ENCODE assay signal across 26 cellular contexts in the genomic region with DNA sequence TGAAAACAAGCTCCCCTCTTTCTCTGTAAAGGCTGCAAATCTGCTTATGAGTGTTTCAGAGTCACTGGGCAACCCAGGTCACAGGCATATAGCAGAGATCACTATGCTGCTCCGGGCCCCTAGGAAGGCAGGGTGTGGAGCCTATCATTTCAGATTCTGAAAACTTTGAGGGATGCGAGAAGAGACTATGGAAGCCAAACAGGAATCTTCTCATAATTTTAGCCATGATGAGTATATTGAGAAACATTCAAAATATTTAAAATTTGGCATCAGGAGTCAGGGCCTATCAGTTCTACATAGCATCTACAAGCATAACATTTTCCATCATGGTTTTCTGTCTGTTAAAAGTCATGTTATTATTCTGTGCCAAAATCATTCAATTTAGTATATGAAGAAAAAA.
DNase-seq lines count a peak whose midpoint lies in the region; ATAC-seq, FAIRE-seq and TF ChIP-seq lines count a peak whose summit lies in the region.
"Had no signal": no experiment of that assay in that cellular context is flagged by ENCODE, and none has a peak within 500 bp of the region (broad histone marks: within the 10 kb centered on the region; RNA-seq: fewer than 3 reads in every experiment).

No MANE protein-coding gene starts in this region.

- peak overlapping the region; percentile 56; the same call in 1 of the 2 replicates for H3K9ac ChIP-seq in SK-N-SH
- H3K9ac ChIP-seq in skeletal muscle satellite cell (ENCODE audit: low read depth, low read length) = peak overlapping the region; percentile 12
- H3K9ac ChIP-seq: parathyroid adenoma had no signal

- H2AFZ ChIP-seq in SK-N-SH (ENCODE audit: low read depth) = peak overlapping the region; percentile 29; the same call in 1 of the 2 replicates
- H2AFZ ChIP-seq: parathyroid adenoma had no signal

- H3K4me2 ChIP-seq in SK-N-SH (no peak overlapping the region), skeletal muscle satellite cell (ENCODE audit: low read length) (no peak overlapping the region)

- H3K36me3 ChIP-seq in SK-N-SH (replicated peaks in 1 of 2; ENCODE audit: control insufficient read depth in 1 of 2, insufficient read depth in 2 of 2, low read length in 1 of 2) (no peaks in the 10 kb centered on the region), skeletal muscle satellite cell (ENCODE audit: insufficient read depth, low read length) (no peaks in the 10 kb centered on the region)
- H3K36me3 ChIP-seq: esophagus muscularis mucosa, Peyer's patch had no signal

- H3K27me3 ChIP-seq in SK-N-SH (ENCODE audit: insufficient read depth) = no peaks in the 10 kb centered on the region
- no peaks in the 10 kb centered on the region for H3K27me3 ChIP-seq in skeletal muscle satellite cell (ENCODE audit: control insufficient read depth, insufficient read depth, low read length)
- H3K27me3 ChIP-seq: esophagus muscularis mucosa, Peyer's patch had no signal

- TF ChIP-seq CTCF in SK-N-SH (IDR thresholded peaks at IDR 0.05) = no peak

- H3K4me1 ChIP-seq in SK-N-SH (ENCODE audit: control insufficient read depth in 1 of 2, insufficient read depth in 2 of 2, low read depth in 1 of 2, low read length in 1 of 2) = peaks cover 9 to 19% of the 10 kb centered on the region in 2 experiments
- H3K4me1 ChIP-seq in skeletal muscle satellite cell (ENCODE audit: control insufficient read depth, insufficient read depth, low read length) = peaks cover 33% of the 10 kb centered on the region
- H3K4me1 ChIP-seq: parathyroid adenoma, Peyer's patch had no signal

- peak overlapping the region; percentile 67 to 87; a peak in 3 of 4 replicates for H3K27ac ChIP-seq in SK-N-SH (ENCODE audit: low read depth in 2 of 2, low read length in 1 of 2)
- H3K27ac ChIP-seq: esophagus muscularis mucosa, parathyroid adenoma, Peyer's patch had no signal

- CTCF ChIA-PET in SK-N-SH (lab: Yijun Ruan, JAX) = no interaction called here

- POLR2A ChIA-PET in SK-N-SH (lab: Yijun Ruan, JAX) = no interaction called here

- no peaks in the 10 kb centered on the region for H4K20me1 ChIP-seq in SK-N-SH (ENCODE audit: insufficient read depth)

- peaks cover 47% of the 10 kb centered on the region for H3F3A ChIP-seq in SK-N-SH (replicated peaks; ENCODE audit: insufficient read depth)

- H3K79me2 ChIP-seq in SK-N-SH (ENCODE audit: insufficient read depth) = no peaks in the 10 kb centered on the region
- H3K79me2 ChIP-seq: parathyroid adenoma had no signal

- TF ChIP-seq RAD21 in SK-N-SH (IDR thresholded peaks at IDR 0.05; ENCODE audit: low read length) = no peak

- no peak for FAIRE-seq in urothelium cell line (lab: Jason Lieb, UNC)
- FAIRE-seq: HTR-8/SVneo, islet of Langerhans had no signal

- DNase-seq in GM03348 (ENCODE audit: low spot score) (peak; percentile 34), SK-N-SH (no peak), fibroblast of gingiva (ENCODE audit: low read depth) (peak; percentile 16), urothelium cell line (ENCODE audit: low spot score) (no peak)
- DNase-seq in stimulated activated CD4-positive, alpha-beta T cell treated with anti-CD3 and anti-CD28 coated beads, Interleukin-4, amount 100 ng/mL, for 1 hour = no peak
- DNase-seq: activated B cell treated with CpG ODN at 0.5 μM for 24 hours; activated naive CD4-positive, alpha-beta T cell treated with Interleukin-2 at 50 U/mL for 16 hours; activated T-cell treated with anti-CD3 and anti-CD28 coated beads, Interleukin-2, amount 50 U/mL, for 72 hours; amygdala; CD4-positive, alpha-beta T cell; dermis blood vessel endothelial cell; KBM-7; midbrain; MM.1S; naive thymus-derived CD8-positive, alpha-beta T cell; NCI-H2029; NCI-H526; Peyer's patch; SIG-M5 had no signal

- TF ChIP-seq EP300 in SK-N-SH (IDR thresholded peaks at IDR 0.05; ENCODE audit: borderline replicate concordance in 1 of 2, low read depth in 1 of 2, low read length in 1 of 2) = peak in 1 of 2 experiments; percentile 65; a peak in 1 of 4 replicates

- WGBS in SK-N-SH (ENCODE audit: low lambda C conversion rate) = 26% methylated on average over 2 of the region's 2 CpGs

- no peaks in the 10 kb centered on the region for H3K9me2 ChIP-seq in SK-N-SH

- H3K9me3 ChIP-seq in SK-N-SH (no peaks in the 10 kb centered on the region), skeletal muscle satellite cell (replicated peaks; ENCODE audit: low read length) (no peaks in the 10 kb centered on the region)
- H3K9me3 ChIP-seq: Peyer's patch had no signal

- no peak for ATAC-seq in HG02973 (IDR thresholded peaks at IDR 0.05; ENCODE audit: unreplicated experiment)
- ATAC-seq: activated T-cell treated with anti-CD3 and anti-CD28 coated beads, Interleukin-2, amount 50 U/mL, for 72 hours; HCT116; naive thymus-derived CD8-positive, alpha-beta T cell had no signal

- H3K4me3 ChIP-seq in SK-N-SH (ENCODE audit: low read depth in 2 of 2, low read length in 1 of 2) (no peak overlapping the region), skeletal muscle satellite cell (ENCODE audit: low read length) (no peak overlapping the region)
- H3K4me3 ChIP-seq: esophagus muscularis mucosa, Peyer's patch had no signal

TF ChIP-seq in SK-N-SH, 30 proteins besides CTCF, POLR2A, EP300 and RAD21 (continues in another document):
- TF ChIP-seq GABPA (IDR thresholded peaks at IDR 0.05; ENCODE audit: low read depth) (no peak), TCF12 (IDR thresholded peaks at IDR 0.05) (peak; percentile 65), MAX (IDR thresholded peaks at IDR 0.05; ENCODE audit: low read depth) (no peak), JUND (IDR thresholded peaks at IDR 0.05) (peak; percentile 57), RXRA (IDR thresholded peaks at IDR 0.05; ENCODE audit: borderline replicate concordance, low read depth) (no peak), MEF2A (IDR thresholded peaks at IDR 0.05; ENCODE audit: borderline replicate concordance, low read depth) (peak; percentile 48; the same call in 1 of the 2 replicates), FOXM1 (IDR thresholded peaks at IDR 0.05; ENCODE audit: low read depth) (peak; percentile 40; the same call in 1 of the 2 replicates), GATA2 (CRISPR knock-in tag; IDR thresholded peaks at IDR 0.05) (no peak), MXI1 (IDR thresholded peaks at IDR 0.05; ENCODE audit: low read depth, low read length) (no peak), TEAD4 (IDR thresholded peaks at IDR 0.05; ENCODE audit: borderline replicate concordance, insufficient read depth) (peak; percentile 41; the same call in 1 of the 2 replicates), SIN3A (IDR thresholded peaks at IDR 0.05; ENCODE audit: borderline replicate concordance, low read depth, low read length) (no peak), ZBTB33 (IDR thresholded peaks at IDR 0.05; ENCODE audit: borderline replicate concordance, low read depth) (no peak), NRF1 (IDR thresholded peaks at IDR 0.05; ENCODE audit: low read depth, low read length) (no peak), NFIC (IDR thresholded peaks at IDR 0.05; ENCODE audit: borderline replicate concordance) (peak; percentile 83)
- TF ChIP-seq, protein P1, sequence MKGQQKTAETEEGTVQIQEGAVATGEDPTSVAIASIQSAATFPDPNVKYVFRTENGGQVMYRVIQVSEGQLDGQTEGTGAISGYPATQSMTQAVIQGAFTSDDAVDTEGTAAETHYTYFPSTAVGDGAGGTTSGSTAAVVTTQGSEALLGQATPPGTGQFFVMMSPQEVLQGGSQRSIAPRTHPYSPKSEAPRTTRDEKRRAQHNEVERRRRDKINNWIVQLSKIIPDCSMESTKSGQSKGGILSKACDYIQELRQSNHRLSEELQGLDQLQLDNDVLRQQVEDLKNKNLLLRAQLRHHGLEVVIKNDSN (IDR thresholded peaks at IDR 0.05; ENCODE audit: borderline replicate concordance, low read depth) = no peak
- TF ChIP-seq, protein P2, sequence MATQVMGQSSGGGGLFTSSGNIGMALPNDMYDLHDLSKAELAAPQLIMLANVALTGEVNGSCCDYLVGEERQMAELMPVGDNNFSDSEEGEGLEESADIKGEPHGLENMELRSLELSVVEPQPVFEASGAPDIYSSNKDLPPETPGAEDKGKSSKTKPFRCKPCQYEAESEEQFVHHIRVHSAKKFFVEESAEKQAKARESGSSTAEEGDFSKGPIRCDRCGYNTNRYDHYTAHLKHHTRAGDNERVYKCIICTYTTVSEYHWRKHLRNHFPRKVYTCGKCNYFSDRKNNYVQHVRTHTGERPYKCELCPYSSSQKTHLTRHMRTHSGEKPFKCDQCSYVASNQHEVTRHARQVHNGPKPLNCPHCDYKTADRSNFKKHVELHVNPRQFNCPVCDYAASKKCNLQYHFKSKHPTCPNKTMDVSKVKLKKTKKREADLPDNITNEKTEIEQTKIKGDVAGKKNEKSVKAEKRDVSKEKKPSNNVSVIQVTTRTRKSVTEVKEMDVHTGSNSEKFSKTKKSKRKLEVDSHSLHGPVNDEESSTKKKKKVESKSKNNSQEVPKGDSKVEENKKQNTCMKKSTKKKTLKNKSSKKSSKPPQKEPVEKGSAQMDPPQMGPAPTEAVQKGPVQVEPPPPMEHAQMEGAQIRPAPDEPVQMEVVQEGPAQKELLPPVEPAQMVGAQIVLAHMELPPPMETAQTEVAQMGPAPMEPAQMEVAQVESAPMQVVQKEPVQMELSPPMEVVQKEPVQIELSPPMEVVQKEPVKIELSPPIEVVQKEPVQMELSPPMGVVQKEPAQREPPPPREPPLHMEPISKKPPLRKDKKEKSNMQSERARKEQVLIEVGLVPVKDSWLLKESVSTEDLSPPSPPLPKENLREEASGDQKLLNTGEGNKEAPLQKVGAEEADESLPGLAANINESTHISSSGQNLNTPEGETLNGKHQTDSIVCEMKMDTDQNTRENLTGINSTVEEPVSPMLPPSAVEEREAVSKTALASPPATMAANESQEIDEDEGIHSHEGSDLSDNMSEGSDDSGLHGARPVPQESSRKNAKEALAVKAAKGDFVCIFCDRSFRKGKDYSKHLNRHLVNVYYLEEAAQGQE (IDR thresholded peaks at IDR 0.05; ENCODE audit: low read depth, low read length) = no peak

Comparison
In these comparisons a context has a peak if more than half of its experiments do, and no peak if none do; other contexts are left out.
1. DNase-seq: peak in GM03348 (single experiment) and fibroblast of gingiva (single experiment); none in SK-N-SH (single experiment), urothelium cell line (single experiment) and stimulated activated CD4-positive, alpha-beta T cell treated with anti-CD3 and anti-CD28 coated beads, Interleukin-4, amount 100 ng/mL, for 1 hour (single experiment).